In genomic region chr1:202162049-202162417, GRCh38 we compare ENCODE assay signal across 1 cellular context.
TF ChIP-seq lines count a peak whose summit lies in the region.

No MANE protein-coding gene starts in this region.

TF ChIP-seq in GM23338, 12 proteins besides CTCF, POLR2A, EP300 and RAD21:
- TF ChIP-seq, protein P1, sequence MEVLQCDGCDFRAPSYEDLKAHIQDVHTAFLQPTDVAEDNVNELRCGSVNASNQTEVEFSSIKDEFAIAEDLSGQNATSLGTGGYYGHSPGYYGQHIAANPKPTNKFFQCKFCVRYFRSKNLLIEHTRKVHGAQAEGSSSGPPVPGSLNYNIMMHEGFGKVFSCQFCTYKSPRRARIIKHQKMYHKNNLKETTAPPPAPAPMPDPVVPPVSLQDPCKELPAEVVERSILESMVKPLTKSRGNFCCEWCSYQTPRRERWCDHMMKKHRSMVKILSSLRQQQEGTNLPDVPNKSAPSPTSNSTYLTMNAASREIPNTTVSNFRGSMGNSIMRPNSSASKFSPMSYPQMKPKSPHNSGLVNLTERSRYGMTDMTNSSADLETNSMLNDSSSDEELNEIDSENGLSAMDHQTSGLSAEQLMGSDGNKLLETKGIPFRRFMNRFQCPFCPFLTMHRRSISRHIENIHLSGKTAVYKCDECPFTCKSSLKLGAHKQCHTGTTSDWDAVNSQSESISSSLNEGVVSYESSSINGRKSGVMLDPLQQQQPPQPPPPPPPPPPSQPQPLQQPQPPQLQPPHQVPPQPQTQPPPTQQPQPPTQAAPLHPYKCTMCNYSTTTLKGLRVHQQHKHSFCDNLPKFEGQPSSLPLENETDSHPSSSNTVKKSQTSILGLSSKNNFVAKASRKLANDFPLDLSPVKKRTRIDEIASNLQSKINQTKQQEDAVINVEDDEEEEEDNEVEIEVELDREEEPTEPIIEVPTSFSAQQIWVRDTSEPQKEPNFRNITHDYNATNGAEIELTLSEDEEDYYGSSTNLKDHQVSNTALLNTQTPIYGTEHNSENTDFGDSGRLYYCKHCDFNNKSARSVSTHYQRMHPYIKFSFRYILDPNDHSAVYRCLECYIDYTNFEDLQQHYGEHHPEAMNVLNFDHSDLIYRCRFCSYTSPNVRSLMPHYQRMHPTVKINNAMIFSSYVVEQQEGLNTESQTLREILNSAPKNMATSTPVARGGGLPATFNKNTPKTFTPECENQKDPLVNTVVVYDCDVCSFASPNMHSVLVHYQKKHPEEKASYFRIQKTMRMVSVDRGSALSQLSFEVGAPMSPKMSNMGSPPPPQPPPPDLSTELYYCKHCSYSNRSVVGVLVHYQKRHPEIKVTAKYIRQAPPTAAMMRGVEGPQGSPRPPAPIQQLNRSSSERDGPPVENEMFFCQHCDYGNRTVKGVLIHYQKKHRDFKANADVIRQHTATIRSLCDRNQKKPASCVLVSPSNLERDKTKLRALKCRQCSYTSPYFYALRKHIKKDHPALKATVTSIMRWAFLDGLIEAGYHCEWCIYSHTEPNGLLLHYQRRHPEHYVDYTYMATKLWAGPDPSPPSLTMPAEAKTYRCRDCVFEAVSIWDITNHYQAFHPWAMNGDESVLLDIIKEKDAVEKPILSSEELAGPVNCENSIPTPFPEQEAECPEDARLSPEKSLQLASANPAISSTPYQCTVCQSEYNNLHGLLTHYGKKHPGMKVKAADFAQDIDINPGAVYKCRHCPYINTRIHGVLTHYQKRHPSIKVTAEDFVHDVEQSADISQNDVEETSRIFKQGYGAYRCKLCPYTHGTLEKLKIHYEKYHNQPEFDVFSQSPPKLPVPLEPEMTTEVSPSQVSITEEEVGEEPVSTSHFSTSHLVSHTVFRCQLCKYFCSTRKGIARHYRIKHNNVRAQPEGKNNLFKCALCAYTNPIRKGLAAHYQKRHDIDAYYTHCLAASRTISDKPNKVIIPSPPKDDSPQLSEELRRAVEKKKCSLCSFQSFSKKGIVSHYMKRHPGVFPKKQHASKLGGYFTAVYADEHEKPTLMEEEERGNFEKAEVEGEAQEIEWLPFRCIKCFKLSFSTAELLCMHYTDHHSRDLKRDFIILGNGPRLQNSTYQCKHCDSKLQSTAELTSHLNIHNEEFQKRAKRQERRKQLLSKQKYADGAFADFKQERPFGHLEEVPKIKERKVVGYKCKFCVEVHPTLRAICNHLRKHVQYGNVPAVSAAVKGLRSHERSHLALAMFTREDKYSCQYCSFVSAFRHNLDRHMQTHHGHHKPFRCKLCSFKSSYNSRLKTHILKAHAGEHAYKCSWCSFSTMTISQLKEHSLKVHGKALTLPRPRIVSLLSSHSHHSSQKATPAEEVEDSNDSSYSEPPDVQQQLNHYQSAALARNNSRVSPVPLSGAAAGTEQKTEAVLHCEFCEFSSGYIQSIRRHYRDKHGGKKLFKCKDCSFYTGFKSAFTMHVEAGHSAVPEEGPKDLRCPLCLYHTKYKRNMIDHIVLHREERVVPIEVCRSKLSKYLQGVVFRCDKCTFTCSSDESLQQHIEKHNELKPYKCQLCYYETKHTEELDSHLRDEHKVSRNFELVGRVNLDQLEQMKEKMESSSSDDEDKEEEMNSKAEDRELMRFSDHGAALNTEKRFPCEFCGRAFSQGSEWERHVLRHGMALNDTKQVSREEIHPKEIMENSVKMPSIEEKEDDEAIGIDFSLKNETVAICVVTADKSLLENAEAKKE (CRISPR knock-in tag; IDR thresholded peaks at IDR 0.05): no peak
- no peak for TF ChIP-seq EZH2 (IDR thresholded peaks at IDR 0.05; ENCODE audit: low read depth, unreplicated experiment)
- TF ChIP-seq POLR2AphosphoS5 (IDR thresholded peaks at IDR 0.05; ENCODE audit: low read depth): no peak
- no peak for TF ChIP-seq CREB1 (CRISPR knock-in tag; IDR thresholded peaks at IDR 0.05; ENCODE audit: low read depth)
- TF ChIP-seq ZNF114 (CRISPR knock-in tag; IDR thresholded peaks at IDR 0.05): no peak
- no peak for TF ChIP-seq STAT1 (IDR thresholded peaks at IDR 0.05; ENCODE audit: unreplicated experiment)
- TF ChIP-seq REST (IDR thresholded peaks at IDR 0.05; ENCODE audit: unreplicated experiment): no peak
- no peak for TF ChIP-seq NANOG (IDR thresholded peaks at IDR 0.05; ENCODE audit: borderline replicate concordance)
- TF ChIP-seq EZH2phosphoT487 (IDR thresholded peaks at IDR 0.05; ENCODE audit: unreplicated experiment): no peak
- no peak for TF ChIP-seq ETS1 (IDR thresholded peaks at IDR 0.05)
- no peak for TF ChIP-seq ZNF331 (CRISPR knock-in tag; IDR thresholded peaks at IDR 0.05; ENCODE audit: low read depth)
- no peak for TF ChIP-seq JUNB (IDR thresholded peaks at IDR 0.05; ENCODE audit: unreplicated experiment)
TF ChIP-seq in GM23338: peak in this region for 0.
